Comparison of ENCODE assay signal across 1 cellular context in genomic region chr16:85288869-85289660, GRCh38.
TF ChIP-seq lines count a peak whose summit lies in the region.

No MANE protein-coding gene starts in this region.

TF ChIP-seq in HepG2, 621 proteins besides CTCF, POLR2A, EP300 and RAD21 (continued from another document and continues in another):
- TF ChIP-seq ZFP91 (CRISPR knock-in tag; IDR thresholded peaks at IDR 0.05; ENCODE audit: borderline replicate concordance) (peak; percentile 64; the same call in 1 of the 2 replicates), MTA1 (CRISPR knock-in tag; IDR thresholded peaks at IDR 0.05; ENCODE audit: borderline replicate concordance) (peak; percentile 97), ELF4 (CRISPR knock-in tag; IDR thresholded peaks at IDR 0.05; ENCODE audit: borderline replicate concordance) (0 out of 2 replicates have a peak, but pooled peaks have one; percentile 25), ZNF740 (CRISPR knock-in tag; IDR thresholded peaks at IDR 0.05) (no peak), TFAP4 (IDR thresholded peaks at IDR 0.05; ENCODE audit: borderline replicate concordance, low read depth) (peak; percentile 67; the same call in 1 of the 2 replicates), MIXL1 (CRISPR knock-in tag; IDR thresholded peaks at IDR 0.05) (peak; percentile 96), NFYB (CRISPR knock-in tag; IDR thresholded peaks at IDR 0.05) (peak; percentile 6; the same call in 1 of the 2 replicates), PPARG (CRISPR knock-in tag; conservative IDR thresholded peaks at IDR 0.05) (peak; percentile 93), ZNF253 (CRISPR knock-in tag; IDR thresholded peaks at IDR 0.05; ENCODE audit: borderline replicate concordance) (no peak), AHDC1 (CRISPR knock-in tag; IDR thresholded peaks at IDR 0.05; ENCODE audit: borderline replicate concordance) (0 out of 2 replicates have a peak, but pooled peaks have one; percentile 44), CC2D1A (CRISPR knock-in tag; IDR thresholded peaks at IDR 0.05) (0 out of 2 replicates have a peak, but pooled peaks have one; percentile 45), RBM22 (optimal IDR thresholded peaks at IDR 0.05; ENCODE audit: low read length) (no peak), E2F1 (CRISPR knock-in tag; IDR thresholded peaks at IDR 0.05) (peak; percentile 51; the same call in 1 of the 2 replicates), SOX5 (CRISPR knock-in tag; IDR thresholded peaks at IDR 0.05; ENCODE audit: borderline replicate concordance) (peak; percentile 85; the same call in 1 of the 2 replicates), NCOA1 (CRISPR knock-in tag; IDR thresholded peaks at IDR 0.05) (peak; percentile 85), ZNF761 (CRISPR knock-in tag; conservative IDR thresholded peaks at IDR 0.05) (peak; percentile 75; the same call in 1 of the 2 replicates), YY1 (IDR thresholded peaks at IDR 0.05; ENCODE audit: insufficient read depth, insufficient replicate concordance, low read depth, low read length) (peak; percentile 66), MATR3 (CRISPR knock-in tag; IDR thresholded peaks at IDR 0.05) (no peak), ETV5 (CRISPR knock-in tag; IDR thresholded peaks at IDR 0.05; ENCODE audit: borderline replicate concordance) (peak; percentile 98), KIAA2018 (CRISPR knock-in tag; IDR thresholded peaks at IDR 0.05; ENCODE audit: borderline replicate concordance) (no peak), ZNF567 (CRISPR knock-in tag; IDR thresholded peaks at IDR 0.05; ENCODE audit: borderline replicate concordance) (no peak), ATM (IDR thresholded peaks at IDR 0.05; ENCODE audit: borderline replicate concordance) (no peak), ZNF790 (CRISPR knock-in tag; IDR thresholded peaks at IDR 0.05; ENCODE audit: borderline replicate concordance) (peak; percentile 81; the same call in 1 of the 2 replicates), FOXC1 (CRISPR knock-in tag; IDR thresholded peaks at IDR 0.05; ENCODE audit: borderline replicate concordance) (no peak; the same call in 1 of the 2 replicates), SYNCRIP (IDR thresholded peaks at IDR 0.05; ENCODE audit: insufficient read depth, low read depth, low read length) (no peak), SUZ12 (IDR thresholded peaks at IDR 0.05; ENCODE audit: low read depth, low read length) (no peak), KDM3A (CRISPR knock-in tag; IDR thresholded peaks at IDR 0.05; ENCODE audit: low read depth) (peak; percentile 80; the same call in 1 of the 2 replicates), ZSCAN9 (CRISPR knock-in tag; IDR thresholded peaks at IDR 0.05; ENCODE audit: borderline replicate concordance) (peak; percentile 74; the same call in 1 of the 2 replicates), POLR2AphosphoS5 (IDR thresholded peaks at IDR 0.05; ENCODE audit: low read depth, low read length) (peak; percentile 42; the same call in 1 of the 2 replicates), SIN3A (IDR thresholded peaks at IDR 0.05; ENCODE audit: borderline replicate concordance, low read depth, low read length) (no peak), KDM1A (CRISPR knock-in tag; IDR thresholded peaks at IDR 0.05) (peak; percentile 63; the same call in 1 of the 2 replicates), TP53 (CRISPR knock-in tag; conservative IDR thresholded peaks at IDR 0.05) (0 out of 2 replicates have a peak, but pooled peaks have one; percentile 38), CCAR2 (optimal IDR thresholded peaks at IDR 0.05; ENCODE audit: low read depth, low read length) (no peak), HNF4A (CRISPR knock-in tag; IDR thresholded peaks at IDR 0.05) (peak; percentile 99), ZNF44 (CRISPR knock-in tag; IDR thresholded peaks at IDR 0.05) (no peak), ZSCAN29 (CRISPR knock-in tag; conservative IDR thresholded peaks at IDR 0.05) (0 out of 2 replicates have a peak, but pooled peaks have one; percentile 73), ZFP36 (IDR thresholded peaks at IDR 0.05; ENCODE audit: borderline replicate concordance, low read depth, low read length, partially characterized antibody) (peak; percentile 0), ZNF350 (CRISPR knock-in tag; IDR thresholded peaks at IDR 0.05; ENCODE audit: borderline replicate concordance, low read depth) (peak; percentile 83), ZC3H4 (CRISPR knock-in tag; IDR thresholded peaks at IDR 0.05; ENCODE audit: borderline replicate concordance) (no peak), ZNF432 (CRISPR knock-in tag; IDR thresholded peaks at IDR 0.05; ENCODE audit: borderline replicate concordance) (no peak), MEIS2 (CRISPR knock-in tag; IDR thresholded peaks at IDR 0.05) (peak; percentile 82; the same call in 1 of the 2 replicates), ZNF737 (CRISPR knock-in tag; IDR thresholded peaks at IDR 0.05; ENCODE audit: borderline replicate concordance) (no peak), CHCHD3 (CRISPR knock-in tag; IDR thresholded peaks at IDR 0.05) (no peak), ZNF772 (CRISPR knock-in tag; IDR thresholded peaks at IDR 0.05) (0 out of 2 replicates have a peak, but pooled peaks have one; percentile 70), KLF15 (CRISPR knock-in tag; IDR thresholded peaks at IDR 0.05; ENCODE audit: borderline replicate concordance) (no peak), THRA (CRISPR knock-in tag; IDR thresholded peaks at IDR 0.05; ENCODE audit: borderline replicate concordance) (peak; percentile 95)
